In genomic region chr6:9890469-9890868, GRCh38 we compare ENCODE assay signal across 34 cellular contexts.
DNase-seq lines count a peak whose midpoint lies in the region; ATAC-seq, FAIRE-seq and TF ChIP-seq lines count a peak whose summit lies in the region.
"Had no signal": no experiment of that assay in that cellular context is flagged by ENCODE, and none has a peak within 500 bp of the region (broad histone marks: within the 10 kb centered on the region; RNA-seq: fewer than 3 reads in every experiment).

No MANE protein-coding gene starts in this region.

- H3K4me3 ChIP-seq in HepG2 (replicated peaks in 1 of 3; ENCODE audit: insufficient read depth in 1 of 3, low read depth in 2 of 3, low read length in 3 of 3) (no peak overlapping the region), right lobe of liver (no peak overlapping the region), A549 (no peak overlapping the region), IMR-90 (ENCODE audit: insufficient read depth, low read depth, low read length) (no peak overlapping the region), K562 (no peak overlapping the region), thyroid gland (replicated peaks in 1 of 3) (no peak overlapping the region)
- H3K4me3 ChIP-seq: BLaER1; BLaER1 treated with 17β-estradiol and CSF1 and Interleukin-3, amounts not matched to agents 10 nM and 100 nM had no signal

- H3K56ac ChIP-seq in IMR-90 (ENCODE audit: extremely low read depth, insufficient read depth, low read length), result no peak overlapping the region

- H4K8ac ChIP-seq in IMR-90 (ENCODE audit: low read depth in 2 of 2, low read length in 2 of 2), result no peak overlapping the region

- no peaks in the 10 kb centered on the region for H3K79me1 ChIP-seq in IMR-90 (ENCODE audit: low read depth in 1 of 2, low read length in 2 of 2)

- no peak overlapping the region for H2BK120ac ChIP-seq in IMR-90 (ENCODE audit: low read depth, low read length)

- H3K4me1 ChIP-seq in HepG2 (ENCODE audit: insufficient read depth, low read length), result no peaks in the 10 kb centered on the region
- H3K4me1 ChIP-seq in right lobe of liver, result no peaks in the 10 kb centered on the region
- no peaks in the 10 kb centered on the region for H3K4me1 ChIP-seq in A549
- H3K4me1 ChIP-seq in IMR-90 (ENCODE audit: control insufficient read depth, insufficient read depth, low read length), result no peaks in the 10 kb centered on the region
- no peaks in the 10 kb centered on the region for H3K4me1 ChIP-seq in K562 (replicated peaks in 1 of 2; ENCODE audit: control insufficient read depth in 2 of 2, insufficient read depth in 2 of 2, low read length in 2 of 2)
- no peaks in the 10 kb centered on the region for H3K4me1 ChIP-seq in thyroid gland
- H3K4me1 ChIP-seq: BE2C; BLaER1; BLaER1 treated with 17β-estradiol and CSF1 and Interleukin-3, amounts not matched to agents 10 nM and 100 nM; Caco-2 had no signal

- H3K4me2 ChIP-seq in HepG2 (ENCODE audit: low read depth, low read length) (no peak overlapping the region), A549 (no peak overlapping the region), IMR-90 (ENCODE audit: low read depth, low read length) (no peak overlapping the region), K562 (ENCODE audit: insufficient read depth, low read length) (no peak overlapping the region)
- H3K4me2 ChIP-seq: BLaER1; BLaER1 treated with 17β-estradiol and CSF1 and Interleukin-3, amounts not matched to agents 10 nM and 100 nM had no signal

- TF ChIP-seq EP300 in HepG2 (IDR thresholded peaks at IDR 0.05; ENCODE audit: low read depth in 2 of 2, low read length in 2 of 2), result no peak
- TF ChIP-seq EP300 in HepG2 (CRISPR knock-in tag; IDR thresholded peaks at IDR 0.05; ENCODE audit: borderline replicate concordance), result no peak
- TF ChIP-seq EP300 in A549 (IDR thresholded peaks at IDR 0.05), result no peak
- no peak for TF ChIP-seq EP300 in K562 (IDR thresholded peaks at IDR 0.05; ENCODE audit: low read length)

- H2BK15ac ChIP-seq in IMR-90 (ENCODE audit: low read depth, low read length), result no peak overlapping the region

- in situ Hi-C loops in HepG2 (cut with HindIII; ENCODE audit: extremely low pct_ligation_motif_present, low pct_unique_long_range_greater_than_20kb), result no loop called here
- in situ Hi-C loops in IMR-90 (cut with MboI; ENCODE audit: low sequenced_read_pairs), result no loop called here
- in situ Hi-C loops in K562 (cut with MboI), result no loop called here

- WGBS in HepG2 (ENCODE audit: low lambda C conversion rate), result 36% methylated on average over 3 of the region's 3 CpGs
- 53% methylated on average over 3 of the region's 3 CpGs for WGBS in right lobe of liver (ENCODE audit: insufficient coverage, low coverage, low lambda C conversion rate, missing lambda C conversion rate)
- WGBS in A549 (ENCODE audit: missing lambda C conversion rate), result 76% methylated on average over 3 of the region's 3 CpGs
- no CpG with 5 or more reads among the region's 3 CpGs for WGBS in IMR-90 (ENCODE audit: extremely low coverage in 2 of 2, insufficient read length in 1 of 2), 2 experiments
- 2% methylated on average over 3 of the region's 3 CpGs for WGBS in K562 (ENCODE audit: insufficient coverage, low coverage, missing lambda C conversion rate)
- WGBS in thyroid gland, 2 donors, result 83 to 89% methylated on average over 3 of the region's 3 CpGs

- H4K20me1 ChIP-seq in HepG2 (ENCODE audit: insufficient read depth, low read length) (no peaks in the 10 kb centered on the region), IMR-90 (ENCODE audit: insufficient read depth, low read length) (no peaks in the 10 kb centered on the region), K562 (replicated peaks; ENCODE audit: control insufficient read depth, insufficient read depth, low read length) (no peaks in the 10 kb centered on the region)
- H4K20me1 ChIP-seq: BLaER1; BLaER1 treated with 17β-estradiol and CSF1 and Interleukin-3, amounts not matched to agents 10 nM and 100 nM had no signal

- no peak for TF ChIP-seq CTCF in HepG2 (CRISPR knock-in tag; IDR thresholded peaks at IDR 0.05)
- TF ChIP-seq CTCF in right lobe of liver (IDR thresholded peaks at IDR 0.05), result no peak
- TF ChIP-seq CTCF in A549 (IDR thresholded peaks at IDR 0.05), result no peak
- no peak for TF ChIP-seq CTCF in IMR-90 (conservative IDR thresholded peaks at IDR 0.05; ENCODE audit: low read depth, low read length)
- TF ChIP-seq CTCF in K562 (IDR thresholded peaks at IDR 0.05 in 2 of 3, conservative IDR thresholded peaks at IDR 0.05 in 1 of 3; ENCODE audit: insufficient read depth in 2 of 3, low read depth in 1 of 3, low read length in 3 of 3), result no peak
- no peak for TF ChIP-seq CTCF in thyroid gland (IDR thresholded peaks at IDR 0.05)

- no peak overlapping the region for H2AFZ ChIP-seq in HepG2 (ENCODE audit: low read length)
- no peak overlapping the region for H2AFZ ChIP-seq in IMR-90 (replicated peaks; ENCODE audit: low read length, poor library complexity)
- H2AFZ ChIP-seq in K562 (ENCODE audit: low read depth, low read length), result no peak overlapping the region

- DNase-seq in HepG2 (ENCODE audit: low spot score) (no peak), right lobe of liver (no peak), A549 (ENCODE audit: low read depth in 1 of 2, low spot score in 1 of 2) (no peak), IMR-90 (no peak), K562 (ENCODE audit: extremely low read depth in 1 of 4, low spot score in 3 of 4) (no peak), NCI-H1436 treated with DMSO at 0.1 percent for 48 hours (lab: John Stamatoyannopoulos, UW) (no peak), thyroid gland (no peak), RKO (ENCODE audit: low spot score) (no peak)
- DNase-seq: 8988T; ACHN; AML-193; BE2C; C1 segment of cervical spinal cord; Caco-2; Calu3; CD4-positive, alpha-beta memory T cell; CD4-positive, alpha-beta T cell; CD4-positive, CD25-positive, alpha-beta regulatory T cell; CD8-positive, alpha-beta memory T cell; CD8-positive, alpha-beta T cell; COR-L47; DMS 273 treated with DMSO at 0.1 percent for 48 hours; DMS153; DMS53; DMS79; DMS79 treated with DMSO at 0.1 percent for 48 hours; DND-41; EL had no signal

- H3K23ac ChIP-seq in IMR-90 (ENCODE audit: low read depth, low read length), result no peak overlapping the region

- BruUV-seq in HepG2 (replicated peaks; lab: Mats Ljungman, UMichigan), result no TSS peak
- no TSS peak for BruUV-seq in IMR-90 (replicated peaks; lab: Mats Ljungman, UMichigan)
- BruUV-seq in K562 (replicated peaks; lab: Mats Ljungman, UMichigan), result no TSS peak

- no peaks in the 10 kb centered on the region for H3K27me3 ChIP-seq in HepG2 (ENCODE audit: control insufficient read depth in 1 of 2, insufficient read depth in 2 of 2, low read length in 2 of 2)
- no peaks in the 10 kb centered on the region for H3K27me3 ChIP-seq in right lobe of liver
- H3K27me3 ChIP-seq in IMR-90 (ENCODE audit: control insufficient read depth, insufficient read depth, low read length), result no peaks in the 10 kb centered on the region
- H3K27me3 ChIP-seq in K562 (ENCODE audit: control insufficient read depth in 2 of 2, insufficient read depth in 2 of 2, low read length in 2 of 2), result no peaks in the 10 kb centered on the region
- no peaks in the 10 kb centered on the region for H3K27me3 ChIP-seq in thyroid gland
- H3K27me3 ChIP-seq: BE2C; BLaER1; BLaER1 treated with 17β-estradiol and CSF1 and Interleukin-3, amounts not matched to agents 10 nM and 100 nM had no signal

- no peak overlapping the region for H3K27ac ChIP-seq in HepG2 (ENCODE audit: extremely low read length, insufficient read depth, low read length)
- no peak overlapping the region for H3K27ac ChIP-seq in right lobe of liver
- H3K27ac ChIP-seq in A549, result no peak overlapping the region
- no peak overlapping the region for H3K27ac ChIP-seq in IMR-90 (ENCODE audit: insufficient read depth, low read length)
- no peak overlapping the region for H3K27ac ChIP-seq in K562 (ENCODE audit: extremely low read depth, low read depth, low read length)
- no peak overlapping the region for H3K27ac ChIP-seq in thyroid gland
- H3K27ac ChIP-seq: 22Rv1; BLaER1; BLaER1 treated with 17β-estradiol and CSF1 and Interleukin-3, amounts not matched to agents 10 nM and 100 nM; C4-2B had no signal

- H2AK9ac ChIP-seq in IMR-90 (replicated peaks; ENCODE audit: low read depth, low read length, poor library complexity), result no peak overlapping the region

- no peak overlapping the region for H2BK20ac ChIP-seq in IMR-90 (ENCODE audit: low read depth, low read length)

- H3K79me2 ChIP-seq in HepG2 (ENCODE audit: insufficient read depth, low read length), result no peaks in the 10 kb centered on the region
- no peaks in the 10 kb centered on the region for H3K79me2 ChIP-seq in K562 (ENCODE audit: control insufficient read depth, insufficient read depth, low read length)

- dilution Hi-C loops in IMR-90 (cut with HindIII; ENCODE audit: low sequenced_read_pairs, unreplicated experiment), result no loop called here

- H3K36me3 ChIP-seq in HepG2 (replicated peaks in 1 of 2; ENCODE audit: control insufficient read depth in 1 of 2, insufficient read depth in 2 of 2, low read length in 2 of 2) (no peaks in the 10 kb centered on the region), right lobe of liver (no peaks in the 10 kb centered on the region), IMR-90 (ENCODE audit: control insufficient read depth, insufficient read depth, low read length) (no peaks in the 10 kb centered on the region), K562 (ENCODE audit: control insufficient read depth, insufficient read depth, low read length) (no peaks in the 10 kb centered on the region), thyroid gland (no peaks in the 10 kb centered on the region)
- H3K36me3 ChIP-seq: BE2C; BLaER1; BLaER1 treated with 17β-estradiol and CSF1 and Interleukin-3, amounts not matched to agents 10 nM and 100 nM had no signal

- H3K9me3 ChIP-seq in HepG2 (ENCODE audit: low read length) (peaks cover 43% of the 10 kb centered on the region), right lobe of liver (no peaks in the 10 kb centered on the region), A549 (no peaks in the 10 kb centered on the region), IMR-90 (ENCODE audit: control insufficient read depth, insufficient read depth, low read length) (0 out of 2 replicates have a peak, but pooled peaks cover 2% of the 10 kb centered on the region), K562 (replicated peaks; ENCODE audit: control insufficient read depth, insufficient read depth, low read depth, low read length) (no peaks in the 10 kb centered on the region; the same call in 1 of the 2 replicates), thyroid gland (no peaks in the 10 kb centered on the region)
- H3K9me3 ChIP-seq: BE2C, BLaER1, Caco-2 had no signal

- H3K4ac ChIP-seq in IMR-90 (ENCODE audit: low read depth, low read length), result no peak overlapping the region

- FAIRE-seq in HepG2 (lab: Jason Lieb, UNC), result no peak
- FAIRE-seq in A549 (lab: Jason Lieb, UNC), result no peak
- FAIRE-seq in K562 (lab: Jason Lieb, UNC), result no peak
- FAIRE-seq: A204.1, D721Med had no signal

- no peak for ATAC-seq in HepG2
- ATAC-seq in right lobe of liver, result no peak
- ATAC-seq in A549, result no peak
- no peak for ATAC-seq in IMR-90 (ENCODE audit: low read depth)
- no peak for ATAC-seq in K562
- ATAC-seq: CD8-positive, alpha-beta T cell had no signal

- TF ChIP-seq POLR2A in HepG2 (IDR thresholded peaks at IDR 0.05; ENCODE audit: insufficient read depth in 1 of 2, low read depth in 2 of 2, low read length in 2 of 2) (no peak), right lobe of liver (IDR thresholded peaks at IDR 0.05) (no peak), A549 (IDR thresholded peaks at IDR 0.05; ENCODE audit: low read length) (no peak), IMR-90 (IDR thresholded peaks at IDR 0.05; ENCODE audit: low read depth, low read length) (no peak), K562 (conservative IDR thresholded peaks at IDR 0.05) (no peak), thyroid gland (IDR thresholded peaks at IDR 0.05) (no peak)

- CTCF ChIA-PET in HepG2 (lab: Yijun Ruan, JAX; ENCODE audit: low intra/inter-chr PET ratio, low total read pairs), result no interaction called here
- CTCF ChIA-PET in A549 (lab: Yijun Ruan, JAX), result interaction anchor here (0.5 kb wide), 1 partner anchor 1019 kb away, joined by 4 read pairs; no protein-coding TSS in a partner anchor
- CTCF ChIA-PET in IMR-90 (lab: Yijun Ruan, JAX), result no interaction called here
- CTCF ChIA-PET in K562 (lab: Yijun Ruan, JAX; ENCODE audit: low intra/inter-chr PET ratio), result no interaction called here

- H3K9me1 ChIP-seq in IMR-90 (ENCODE audit: insufficient read depth, low read length) (no peaks in the 10 kb centered on the region), K562 (ENCODE audit: control insufficient read depth, insufficient read depth, low read length) (no peaks in the 10 kb centered on the region)

- H4K91ac ChIP-seq in IMR-90 (ENCODE audit: insufficient read depth, low read depth, low read length), result no peak overlapping the region

- H3K14ac ChIP-seq in IMR-90 (replicated peaks; ENCODE audit: low read depth, low read length), result no peak overlapping the region

- H3K9ac ChIP-seq in HepG2 (ENCODE audit: insufficient read depth, low read depth, low read length) (no peak overlapping the region), IMR-90 (ENCODE audit: low read depth, low read length) (no peak overlapping the region), K562 (ENCODE audit: insufficient read depth in 1 of 2, low read depth in 2 of 2, low read length in 2 of 2) (no peak overlapping the region)
- H3K9ac ChIP-seq: BLaER1; BLaER1 treated with 17β-estradiol and CSF1 and Interleukin-3, amounts not matched to agents 10 nM and 100 nM had no signal

- H2BK5ac ChIP-seq in IMR-90 (ENCODE audit: low read depth, low read length, poor library complexity, severe bottlenecking), result no peak overlapping the region

- H4K5ac ChIP-seq in IMR-90 (ENCODE audit: low read depth, low read length), result no peak overlapping the region

- intact Hi-C loops in HepG2 (cut with micrococcal nuclease; ENCODE audit: unreplicated experiment) (no loop called here), right lobe of liver (cut with DNase I) (no loop called here), IMR-90 (cut with micrococcal nuclease) (no loop called here), K562 (cut with micrococcal nuclease) (no loop called here), thyroid gland (cut with DNase I) (no loop called here)

- POLR2A ChIA-PET in HepG2 (lab: Yijun Ruan, JAX), result no interaction called here
- POLR2A ChIA-PET in A549 (lab: Yijun Ruan, JAX), result no interaction called here
- POLR2A ChIA-PET in IMR-90 (lab: Charles Lee; ENCODE audit: unreplicated experiment), result no interaction called here
- POLR2A ChIA-PET in K562 (lab: Yijun Ruan, JAX), result no interaction called here

- no peak for TF ChIP-seq RAD21 in HepG2 (CRISPR knock-in tag; IDR thresholded peaks at IDR 0.05)
- TF ChIP-seq RAD21 in A549 (conservative IDR thresholded peaks at IDR 0.05 in 1 of 2, IDR thresholded peaks at IDR 0.05 in 1 of 2), result no peak
- TF ChIP-seq RAD21 in IMR-90 (IDR thresholded peaks at IDR 0.05; ENCODE audit: low read length), result no peak
- no peak for TF ChIP-seq RAD21 in K562 (CRISPR knock-in tag; conservative IDR thresholded peaks at IDR 0.05 in 1 of 2, IDR thresholded peaks at IDR 0.05 in 1 of 2)

- H3K18ac ChIP-seq in IMR-90 (ENCODE audit: low read depth, low read length), result no peak overlapping the region

- no peak overlapping the region for H2AK5ac ChIP-seq in IMR-90 (ENCODE audit: low read depth, low read length)

Comparison
In these comparisons a context has a peak if more than half of its experiments do, and no peak if none do; other contexts are left out.
1. Of the 241 proteins assayed by ChIP-seq in both HepG2 and K562: peak only in HepG2: none; only in K562: MAFG; in both: MAFF and MAFK; in neither: 238.